Comparison of ENCODE assay signal across 1 cellular context in the genomic region with DNA sequence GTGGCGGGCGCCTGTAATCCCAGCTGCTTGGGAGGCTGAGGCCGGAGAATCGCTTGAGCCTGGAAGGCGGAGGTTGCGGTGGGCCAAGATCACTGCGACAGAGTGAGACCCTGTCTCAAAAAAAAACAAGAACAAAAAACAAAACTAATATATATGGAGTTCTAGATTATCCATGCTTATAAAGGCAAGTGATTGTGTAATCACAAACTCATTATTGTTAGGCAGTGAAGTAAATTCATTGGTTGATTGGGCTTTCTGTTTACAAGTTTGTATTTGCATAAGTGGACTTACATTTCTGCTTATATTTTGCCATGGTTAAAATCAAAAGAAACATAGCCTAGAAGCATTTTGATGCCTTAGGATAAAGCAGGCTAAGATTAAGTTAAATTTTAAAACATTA.
TF ChIP-seq lines count a peak whose summit lies in the region.

No MANE protein-coding gene starts in this region.

TF ChIP-seq in GM23338, 12 proteins besides CTCF, POLR2A, EP300 and RAD21 (continued from another document):
- TF ChIP-seq, protein P1, sequence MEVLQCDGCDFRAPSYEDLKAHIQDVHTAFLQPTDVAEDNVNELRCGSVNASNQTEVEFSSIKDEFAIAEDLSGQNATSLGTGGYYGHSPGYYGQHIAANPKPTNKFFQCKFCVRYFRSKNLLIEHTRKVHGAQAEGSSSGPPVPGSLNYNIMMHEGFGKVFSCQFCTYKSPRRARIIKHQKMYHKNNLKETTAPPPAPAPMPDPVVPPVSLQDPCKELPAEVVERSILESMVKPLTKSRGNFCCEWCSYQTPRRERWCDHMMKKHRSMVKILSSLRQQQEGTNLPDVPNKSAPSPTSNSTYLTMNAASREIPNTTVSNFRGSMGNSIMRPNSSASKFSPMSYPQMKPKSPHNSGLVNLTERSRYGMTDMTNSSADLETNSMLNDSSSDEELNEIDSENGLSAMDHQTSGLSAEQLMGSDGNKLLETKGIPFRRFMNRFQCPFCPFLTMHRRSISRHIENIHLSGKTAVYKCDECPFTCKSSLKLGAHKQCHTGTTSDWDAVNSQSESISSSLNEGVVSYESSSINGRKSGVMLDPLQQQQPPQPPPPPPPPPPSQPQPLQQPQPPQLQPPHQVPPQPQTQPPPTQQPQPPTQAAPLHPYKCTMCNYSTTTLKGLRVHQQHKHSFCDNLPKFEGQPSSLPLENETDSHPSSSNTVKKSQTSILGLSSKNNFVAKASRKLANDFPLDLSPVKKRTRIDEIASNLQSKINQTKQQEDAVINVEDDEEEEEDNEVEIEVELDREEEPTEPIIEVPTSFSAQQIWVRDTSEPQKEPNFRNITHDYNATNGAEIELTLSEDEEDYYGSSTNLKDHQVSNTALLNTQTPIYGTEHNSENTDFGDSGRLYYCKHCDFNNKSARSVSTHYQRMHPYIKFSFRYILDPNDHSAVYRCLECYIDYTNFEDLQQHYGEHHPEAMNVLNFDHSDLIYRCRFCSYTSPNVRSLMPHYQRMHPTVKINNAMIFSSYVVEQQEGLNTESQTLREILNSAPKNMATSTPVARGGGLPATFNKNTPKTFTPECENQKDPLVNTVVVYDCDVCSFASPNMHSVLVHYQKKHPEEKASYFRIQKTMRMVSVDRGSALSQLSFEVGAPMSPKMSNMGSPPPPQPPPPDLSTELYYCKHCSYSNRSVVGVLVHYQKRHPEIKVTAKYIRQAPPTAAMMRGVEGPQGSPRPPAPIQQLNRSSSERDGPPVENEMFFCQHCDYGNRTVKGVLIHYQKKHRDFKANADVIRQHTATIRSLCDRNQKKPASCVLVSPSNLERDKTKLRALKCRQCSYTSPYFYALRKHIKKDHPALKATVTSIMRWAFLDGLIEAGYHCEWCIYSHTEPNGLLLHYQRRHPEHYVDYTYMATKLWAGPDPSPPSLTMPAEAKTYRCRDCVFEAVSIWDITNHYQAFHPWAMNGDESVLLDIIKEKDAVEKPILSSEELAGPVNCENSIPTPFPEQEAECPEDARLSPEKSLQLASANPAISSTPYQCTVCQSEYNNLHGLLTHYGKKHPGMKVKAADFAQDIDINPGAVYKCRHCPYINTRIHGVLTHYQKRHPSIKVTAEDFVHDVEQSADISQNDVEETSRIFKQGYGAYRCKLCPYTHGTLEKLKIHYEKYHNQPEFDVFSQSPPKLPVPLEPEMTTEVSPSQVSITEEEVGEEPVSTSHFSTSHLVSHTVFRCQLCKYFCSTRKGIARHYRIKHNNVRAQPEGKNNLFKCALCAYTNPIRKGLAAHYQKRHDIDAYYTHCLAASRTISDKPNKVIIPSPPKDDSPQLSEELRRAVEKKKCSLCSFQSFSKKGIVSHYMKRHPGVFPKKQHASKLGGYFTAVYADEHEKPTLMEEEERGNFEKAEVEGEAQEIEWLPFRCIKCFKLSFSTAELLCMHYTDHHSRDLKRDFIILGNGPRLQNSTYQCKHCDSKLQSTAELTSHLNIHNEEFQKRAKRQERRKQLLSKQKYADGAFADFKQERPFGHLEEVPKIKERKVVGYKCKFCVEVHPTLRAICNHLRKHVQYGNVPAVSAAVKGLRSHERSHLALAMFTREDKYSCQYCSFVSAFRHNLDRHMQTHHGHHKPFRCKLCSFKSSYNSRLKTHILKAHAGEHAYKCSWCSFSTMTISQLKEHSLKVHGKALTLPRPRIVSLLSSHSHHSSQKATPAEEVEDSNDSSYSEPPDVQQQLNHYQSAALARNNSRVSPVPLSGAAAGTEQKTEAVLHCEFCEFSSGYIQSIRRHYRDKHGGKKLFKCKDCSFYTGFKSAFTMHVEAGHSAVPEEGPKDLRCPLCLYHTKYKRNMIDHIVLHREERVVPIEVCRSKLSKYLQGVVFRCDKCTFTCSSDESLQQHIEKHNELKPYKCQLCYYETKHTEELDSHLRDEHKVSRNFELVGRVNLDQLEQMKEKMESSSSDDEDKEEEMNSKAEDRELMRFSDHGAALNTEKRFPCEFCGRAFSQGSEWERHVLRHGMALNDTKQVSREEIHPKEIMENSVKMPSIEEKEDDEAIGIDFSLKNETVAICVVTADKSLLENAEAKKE (CRISPR knock-in tag; IDR thresholded peaks at IDR 0.05), result no peak
- TF ChIP-seq POLR2AphosphoS5 (IDR thresholded peaks at IDR 0.05; ENCODE audit: low read depth), result no peak
- no peak for TF ChIP-seq ZNF331 (CRISPR knock-in tag; IDR thresholded peaks at IDR 0.05; ENCODE audit: low read depth)
- TF ChIP-seq, protein P2, sequence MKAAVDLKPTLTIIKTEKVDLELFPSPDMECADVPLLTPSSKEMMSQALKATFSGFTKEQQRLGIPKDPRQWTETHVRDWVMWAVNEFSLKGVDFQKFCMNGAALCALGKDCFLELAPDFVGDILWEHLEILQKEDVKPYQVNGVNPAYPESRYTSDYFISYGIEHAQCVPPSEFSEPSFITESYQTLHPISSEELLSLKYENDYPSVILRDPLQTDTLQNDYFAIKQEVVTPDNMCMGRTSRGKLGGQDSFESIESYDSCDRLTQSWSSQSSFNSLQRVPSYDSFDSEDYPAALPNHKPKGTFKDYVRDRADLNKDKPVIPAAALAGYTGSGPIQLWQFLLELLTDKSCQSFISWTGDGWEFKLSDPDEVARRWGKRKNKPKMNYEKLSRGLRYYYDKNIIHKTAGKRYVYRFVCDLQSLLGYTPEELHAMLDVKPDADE (IDR thresholded peaks at IDR 0.05), result no peak
- TF ChIP-seq JUNB (IDR thresholded peaks at IDR 0.05; ENCODE audit: unreplicated experiment), result no peak
- TF ChIP-seq NANOG (IDR thresholded peaks at IDR 0.05; ENCODE audit: borderline replicate concordance), result no peak
- no peak for TF ChIP-seq STAT1 (IDR thresholded peaks at IDR 0.05; ENCODE audit: unreplicated experiment)
- no peak for TF ChIP-seq EZH2 (IDR thresholded peaks at IDR 0.05; ENCODE audit: low read depth, unreplicated experiment)
- no peak for TF ChIP-seq EZH2phosphoT487 (IDR thresholded peaks at IDR 0.05; ENCODE audit: unreplicated experiment)
- TF ChIP-seq, protein P3, sequence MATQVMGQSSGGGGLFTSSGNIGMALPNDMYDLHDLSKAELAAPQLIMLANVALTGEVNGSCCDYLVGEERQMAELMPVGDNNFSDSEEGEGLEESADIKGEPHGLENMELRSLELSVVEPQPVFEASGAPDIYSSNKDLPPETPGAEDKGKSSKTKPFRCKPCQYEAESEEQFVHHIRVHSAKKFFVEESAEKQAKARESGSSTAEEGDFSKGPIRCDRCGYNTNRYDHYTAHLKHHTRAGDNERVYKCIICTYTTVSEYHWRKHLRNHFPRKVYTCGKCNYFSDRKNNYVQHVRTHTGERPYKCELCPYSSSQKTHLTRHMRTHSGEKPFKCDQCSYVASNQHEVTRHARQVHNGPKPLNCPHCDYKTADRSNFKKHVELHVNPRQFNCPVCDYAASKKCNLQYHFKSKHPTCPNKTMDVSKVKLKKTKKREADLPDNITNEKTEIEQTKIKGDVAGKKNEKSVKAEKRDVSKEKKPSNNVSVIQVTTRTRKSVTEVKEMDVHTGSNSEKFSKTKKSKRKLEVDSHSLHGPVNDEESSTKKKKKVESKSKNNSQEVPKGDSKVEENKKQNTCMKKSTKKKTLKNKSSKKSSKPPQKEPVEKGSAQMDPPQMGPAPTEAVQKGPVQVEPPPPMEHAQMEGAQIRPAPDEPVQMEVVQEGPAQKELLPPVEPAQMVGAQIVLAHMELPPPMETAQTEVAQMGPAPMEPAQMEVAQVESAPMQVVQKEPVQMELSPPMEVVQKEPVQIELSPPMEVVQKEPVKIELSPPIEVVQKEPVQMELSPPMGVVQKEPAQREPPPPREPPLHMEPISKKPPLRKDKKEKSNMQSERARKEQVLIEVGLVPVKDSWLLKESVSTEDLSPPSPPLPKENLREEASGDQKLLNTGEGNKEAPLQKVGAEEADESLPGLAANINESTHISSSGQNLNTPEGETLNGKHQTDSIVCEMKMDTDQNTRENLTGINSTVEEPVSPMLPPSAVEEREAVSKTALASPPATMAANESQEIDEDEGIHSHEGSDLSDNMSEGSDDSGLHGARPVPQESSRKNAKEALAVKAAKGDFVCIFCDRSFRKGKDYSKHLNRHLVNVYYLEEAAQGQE (IDR thresholded peaks at IDR 0.05; ENCODE audit: unreplicated experiment), result no peak
